23 cellular contexts compared by ENCODE assay signal in the genomic region with DNA sequence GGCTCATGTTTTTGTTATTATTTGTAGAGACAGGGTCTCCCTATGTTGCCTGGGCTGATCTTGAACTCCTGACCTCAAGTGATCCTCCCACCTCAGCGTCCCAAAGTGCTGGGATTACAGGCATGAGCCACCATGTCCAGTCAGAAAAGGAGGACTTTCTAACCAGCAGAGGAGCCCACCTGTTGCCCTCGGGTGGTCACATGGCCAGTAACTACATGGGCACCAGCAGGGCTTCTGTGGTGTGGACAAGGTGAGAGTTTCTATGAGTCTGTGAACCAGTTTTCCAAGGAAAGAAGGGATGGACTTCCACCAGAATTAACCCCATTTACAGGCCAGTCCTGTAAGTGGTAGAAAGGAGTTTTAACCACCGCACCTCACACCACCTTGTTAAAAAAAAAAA.
"Had no signal": no experiment of that assay in that cellular context is flagged by ENCODE, and none has a peak within 500 bp of the region (broad histone marks: within the 10 kb centered on the region; RNA-seq: fewer than 3 reads in every experiment).

No MANE protein-coding gene starts in this region.

- H3K79me2 ChIP-seq: parathyroid adenoma had no signal

- H3K36me3 Mint-ChIP-seq: memory B cell; naive B cell; stimulated activated effector memory CD8-positive, alpha-beta T cell treated with anti-CD3 and anti-CD28 coated beads, Interleukin-12 subunit alpha, Interleukin-12 subunit beta, amount 100 ng/mL, for 72 hours had no signal

- H3K4me3 Mint-ChIP-seq: effector memory CD8-positive, alpha-beta T cell; memory B cell; mesothelial cell of epicardium; naive B cell; nephron; neural progenitor cell; stimulated activated effector memory CD8-positive, alpha-beta T cell treated with anti-CD3 and anti-CD28 coated beads, Interleukin-12 subunit alpha, Interleukin-12 subunit beta, amount 100 ng/mL, for 72 hours had no signal

- H2AFZ ChIP-seq: neural progenitor cell, parathyroid adenoma had no signal

- H3K4me2 ChIP-seq: neural progenitor cell had no signal

- H3K27me3 ChIP-seq: neural progenitor cell, sigmoid colon, stomach, testis, tibial artery, upper lobe of left lung had no signal

- H3K9ac ChIP-seq: neural progenitor cell, parathyroid adenoma had no signal

- H3K27ac ChIP-seq: neural progenitor cell, parathyroid adenoma, testis, tibial artery had no signal

- H3K4me1 Mint-ChIP-seq: memory B cell; naive B cell; stimulated activated effector memory CD8-positive, alpha-beta T cell treated with anti-CD3 and anti-CD28 coated beads, Interleukin-12 subunit alpha, Interleukin-12 subunit beta, amount 100 ng/mL, for 72 hours had no signal

- H3K36me3 ChIP-seq: lower lobe of right lung, neural progenitor cell, sigmoid colon, stomach, tibial artery, upper lobe of left lung had no signal

- H3K4me3 ChIP-seq: lower lobe of right lung, mucosa of descending colon, neural progenitor cell, sigmoid colon, stomach, testis, tibial artery, upper lobe of left lung had no signal

- H3K9me3 Mint-ChIP-seq: effector memory CD8-positive, alpha-beta T cell; memory B cell; mesothelial cell of epicardium; naive B cell; nephron; neural progenitor cell; stimulated activated effector memory CD8-positive, alpha-beta T cell treated with anti-CD3 and anti-CD28 coated beads, Interleukin-12 subunit alpha, Interleukin-12 subunit beta, amount 100 ng/mL, for 72 hours had no signal

- ATAC-seq: effector memory CD8-positive, alpha-beta T cell; left ventricle myocardium superior; lower lobe of right lung; mucosa of descending colon; stimulated activated effector memory CD8-positive, alpha-beta T cell treated with anti-CD3 and anti-CD28 coated beads, Interleukin-12 subunit alpha, Interleukin-12 subunit beta, amount 100 ng/mL, for 72 hours had no signal

- H3K27me3 Mint-ChIP-seq: progenitor cell of endocrine pancreas had no signal

- H3K9me3 ChIP-seq: lower lobe of right lung, mucosa of descending colon, sigmoid colon, stomach, testis, tibial artery, upper lobe of left lung had no signal

- H3K27ac Mint-ChIP-seq: effector memory CD8-positive, alpha-beta T cell; memory B cell; mesothelial cell of epicardium; naive B cell; nephron; neural progenitor cell; stimulated activated effector memory CD8-positive, alpha-beta T cell treated with anti-CD3 and anti-CD28 coated beads, Interleukin-12 subunit alpha, Interleukin-12 subunit beta, amount 100 ng/mL, for 72 hours had no signal

- DNase-seq: cortex of kidney; effector memory CD8-positive, alpha-beta T cell; head of caudate nucleus; left ventricle myocardium superior; lower lobe of right lung; mucosa of descending colon; naive B cell; sigmoid colon; stimulated activated CD4-positive, alpha-beta T cell treated with anti-CD3 and anti-CD28 coated beads, Interleukin-2, amount 100 ng/mL, for 24 hours; stimulated activated CD4-positive, alpha-beta T cell treated with anti-CD3 and anti-CD28 coated beads, Interleukin-4, amount 100 ng/mL, for 24 hours; stimulated activated naive CD4-positive, alpha-beta T cell treated with Interleukin-2 at 50 U/mL for 16 hours; stomach; substantia nigra; testis; tibial artery; upper lobe of left lung had no signal
